In genomic region chr11:117072517-117073218, GRCh38 we compare ENCODE assay signal across 8 cellular contexts. TPM values are rescaled to one million over a fixed set of nuclear protein-coding genes. Genes with fewer than 3 reads are reported as not detected.
DNase-seq lines count a peak whose midpoint lies in the region; ATAC-seq and TF ChIP-seq lines count a peak whose summit lies in the region.

No MANE protein-coding gene starts in this region.

- H3K4me1 Mint-ChIP-seq in activated CD4-positive, alpha-beta T cell treated with anti-CD3 and anti-CD28 coated beads for 36 hours: peaks cover 60% of the 10 kb centered on the region
- peaks cover 29 to 73% (median 52%) of the 10 kb centered on the region in 7 donors for H3K4me1 Mint-ChIP-seq in naive thymus-derived CD4-positive, alpha-beta T cell

- peak overlapping the region; percentile 15 for H3K4me3 Mint-ChIP-seq in activated CD4-positive, alpha-beta T cell treated with anti-CD3 and anti-CD28 coated beads for 36 hours
- no peak overlapping the region for H3K4me3 Mint-ChIP-seq in naive thymus-derived CD4-positive, alpha-beta T cell

- no peak overlapping the region for H3K27ac Mint-ChIP-seq in activated CD4-positive, alpha-beta T cell treated with anti-CD3 and anti-CD28 coated beads for 36 hours
- H3K27ac Mint-ChIP-seq in naive thymus-derived CD4-positive, alpha-beta T cell: no peak overlapping the region

- CTCF ChIA-PET in activated CD4-positive, alpha-beta T cell treated with anti-CD3 and anti-CD28 coated beads for 36 hours (lab: Charles Lee): interaction anchor here (1.0 to 1.1 kb wide), 3 partner anchors 10 to 53 kb away, joined by 3 to 4 read pairs (median 4); no protein-coding TSS in a partner anchor
- CTCF ChIA-PET in naive thymus-derived CD4-positive, alpha-beta T cell (lab: Charles Lee): no interaction called here
- CTCF ChIA-PET in HEK293T (lab: Yijun Ruan, JAX): no interaction called here

- H3K36me3 Mint-ChIP-seq in activated CD4-positive, alpha-beta T cell treated with anti-CD3 and anti-CD28 coated beads for 36 hours (ENCODE audit: low read depth): peaks cover 10% of the 10 kb centered on the region
- peaks cover 0 to 13% (median 7%) of the 10 kb centered on the region in 5 donors for H3K36me3 Mint-ChIP-seq in naive thymus-derived CD4-positive, alpha-beta T cell

- intact Hi-C loops in activated CD4-positive, alpha-beta T cell treated with anti-CD3 and anti-CD28 coated beads for 36 hours (cut with DNase I, micrococcal nuclease): loop anchor here (1.0 to 2.0 kb wide), 3 partner anchors 9 to 61 kb away; no protein-coding TSS in a partner anchor
- intact Hi-C loops in naive thymus-derived CD4-positive, alpha-beta T cell (cut with micrococcal nuclease): no loop called here

- no peaks in the 10 kb centered on the region for H3K36me3 ChIP-seq in naive thymus-derived CD4-positive, alpha-beta T cell (ENCODE audit: control insufficient read depth in 2 of 3, insufficient read depth in 3 of 3, low read length in 3 of 3)

- H3K9me3 Mint-ChIP-seq in activated CD4-positive, alpha-beta T cell treated with anti-CD3 and anti-CD28 coated beads for 36 hours (ENCODE audit: low read depth): no peaks in the 10 kb centered on the region
- H3K9me3 Mint-ChIP-seq in naive thymus-derived CD4-positive, alpha-beta T cell: peaks cover 0 to 2% (median 0%) of the 10 kb centered on the region in 11 donors

- POLR2A ChIA-PET in activated CD4-positive, alpha-beta T cell treated with anti-CD3 and anti-CD28 coated beads for 36 hours (lab: Charles Lee): interaction anchor here (0.6 to 1.6 kb wide), 3 partner anchors 10 to 143 kb away, joined by 3 to 8 read pairs (median 4); no protein-coding TSS in a partner anchor
- POLR2A ChIA-PET in naive thymus-derived CD4-positive, alpha-beta T cell (lab: Charles Lee): interaction anchor here (1.0 kb wide), 1 partner anchor 10 kb away, joined by 3 read pairs; no protein-coding TSS in a partner anchor
- POLR2A ChIA-PET in HEK293T (lab: Yijun Ruan, JAX): no interaction called here

- no peak for DNase-seq in activated CD4-positive, alpha-beta T cell treated with anti-CD3 and anti-CD28 coated beads for 36 hours
- DNase-seq in activated CD4-positive, alpha-beta T cell treated with anti-CD3 and anti-CD28 coated beads, Interleukin-2, amount 50 U/mL, for 1 hour: no peak
- DNase-seq in NOMO-1 treated with DMSO at 0.1 percent for 48 hours (lab: John Stamatoyannopoulos, UW; ENCODE audit: unreplicated experiment) (peak; percentile 91), HEK293T (ENCODE audit: extremely low spot score) (no peak), SHP77 treated with DMSO at 0.1 percent for 48 hours (lab: John Stamatoyannopoulos, UW) (no peak)
- DNase-seq in naive thymus-derived CD4-positive, alpha-beta T cell: no peak

- H3K9me3 ChIP-seq in naive thymus-derived CD4-positive, alpha-beta T cell (ENCODE audit: control insufficient read depth in 2 of 3, low read length in 3 of 3): no peaks in the 10 kb centered on the region

- H3K27ac ChIP-seq in cingulate gyrus (ENCODE audit: low read depth, low read length): peak overlapping the region; percentile 0
- H3K27ac ChIP-seq in naive thymus-derived CD4-positive, alpha-beta T cell (ENCODE audit: low read depth, low read length): no peak overlapping the region

- H3K27me3 ChIP-seq in naive thymus-derived CD4-positive, alpha-beta T cell (ENCODE audit: control insufficient read depth in 2 of 2, insufficient read depth in 2 of 2, low read length in 2 of 2): no peaks in the 10 kb centered on the region

- H3K4me1 ChIP-seq in naive thymus-derived CD4-positive, alpha-beta T cell (ENCODE audit: control insufficient read depth in 2 of 2, insufficient read depth in 2 of 2, low read length in 2 of 2): peaks cover 5 to 35% of the 10 kb centered on the region in 2 donors

- no peak overlapping the region for H3K4me3 ChIP-seq in naive thymus-derived CD4-positive, alpha-beta T cell (ENCODE audit: low read length)

- peak; percentile 59 for ATAC-seq in activated CD4-positive, alpha-beta T cell treated with anti-CD3 and anti-CD28 coated beads for 36 hours
- ATAC-seq in naive thymus-derived CD4-positive, alpha-beta T cell: peak; percentile 59
- no peak for ATAC-seq in HG02610 (IDR thresholded peaks at IDR 0.05; ENCODE audit: unreplicated experiment)

- H3K27me3 Mint-ChIP-seq in activated CD4-positive, alpha-beta T cell treated with anti-CD3 and anti-CD28 coated beads for 36 hours: no peaks in the 10 kb centered on the region
- no peaks in the 10 kb centered on the region for H3K27me3 Mint-ChIP-seq in naive thymus-derived CD4-positive, alpha-beta T cell

TF ChIP-seq in HEK293T, 16 proteins besides CTCF, POLR2A, EP300 and RAD21:
- TF ChIP-seq NFRKB (IDR thresholded peaks at IDR 0.05) (no peak), ARNT (IDR thresholded peaks at IDR 0.05) (no peak), FOXM1 (IDR thresholded peaks at IDR 0.05; ENCODE audit: borderline replicate concordance) (no peak), L3MBTL2 (conservative IDR thresholded peaks at IDR 0.05) (no peak), ELF4 (IDR thresholded peaks at IDR 0.05) (no peak), FOXA1 (IDR thresholded peaks at IDR 0.05) (no peak), BHLHE40 (IDR thresholded peaks at IDR 0.05; ENCODE audit: borderline replicate concordance) (no peak), PKNOX1 (IDR thresholded peaks at IDR 0.05) (no peak), LEF1 (IDR thresholded peaks at IDR 0.05; ENCODE audit: borderline replicate concordance) (no peak), HDGF (IDR thresholded peaks at IDR 0.05; ENCODE audit: borderline replicate concordance) (no peak), TARDBP (IDR thresholded peaks at IDR 0.05) (no peak), ZNF384 (IDR thresholded peaks at IDR 0.05) (no peak), SP1 (IDR thresholded peaks at IDR 0.05) (no peak), CTBP1 (IDR thresholded peaks at IDR 0.05; ENCODE audit: borderline replicate concordance) (no peak), FOXK2 (IDR thresholded peaks at IDR 0.05) (no peak), SUZ12 (IDR thresholded peaks at IDR 0.05) (no peak)
TF ChIP-seq in HEK293T: peak in this region for 0.

RNA-seq across cellular contexts. Expression of gene SIK3, which starts 25.6 kb away (rescaled TPM):
- total RNA-seq in activated CD4-positive, alpha-beta T cell treated with anti-CD3 and anti-CD28 coated beads for 36 hours: 10 to 100 TPM; 23.6 to 25.3 TPM
- 10 to 100 TPM; 34.4 to 85.2 (median 67.0) TPM for total RNA-seq in naive thymus-derived CD4-positive, alpha-beta T cell
- polyA plus RNA-seq in naive thymus-derived CD4-positive, alpha-beta T cell: 10 to 100 TPM; 13.3 to 24.0 TPM

Comparison
In these comparisons a context has a peak if more than half of its experiments do, and no peak if none do; other contexts are left out.
1. intact Hi-C loops: an anchor here in activated CD4-positive, alpha-beta T cell treated with anti-CD3 and anti-CD28 coated beads for 36 hours (1.0 to 2.0 kb wide); none called in naive thymus-derived CD4-positive, alpha-beta T cell.